ENCODE assay signal across 13 cellular contexts in the genomic region with DNA sequence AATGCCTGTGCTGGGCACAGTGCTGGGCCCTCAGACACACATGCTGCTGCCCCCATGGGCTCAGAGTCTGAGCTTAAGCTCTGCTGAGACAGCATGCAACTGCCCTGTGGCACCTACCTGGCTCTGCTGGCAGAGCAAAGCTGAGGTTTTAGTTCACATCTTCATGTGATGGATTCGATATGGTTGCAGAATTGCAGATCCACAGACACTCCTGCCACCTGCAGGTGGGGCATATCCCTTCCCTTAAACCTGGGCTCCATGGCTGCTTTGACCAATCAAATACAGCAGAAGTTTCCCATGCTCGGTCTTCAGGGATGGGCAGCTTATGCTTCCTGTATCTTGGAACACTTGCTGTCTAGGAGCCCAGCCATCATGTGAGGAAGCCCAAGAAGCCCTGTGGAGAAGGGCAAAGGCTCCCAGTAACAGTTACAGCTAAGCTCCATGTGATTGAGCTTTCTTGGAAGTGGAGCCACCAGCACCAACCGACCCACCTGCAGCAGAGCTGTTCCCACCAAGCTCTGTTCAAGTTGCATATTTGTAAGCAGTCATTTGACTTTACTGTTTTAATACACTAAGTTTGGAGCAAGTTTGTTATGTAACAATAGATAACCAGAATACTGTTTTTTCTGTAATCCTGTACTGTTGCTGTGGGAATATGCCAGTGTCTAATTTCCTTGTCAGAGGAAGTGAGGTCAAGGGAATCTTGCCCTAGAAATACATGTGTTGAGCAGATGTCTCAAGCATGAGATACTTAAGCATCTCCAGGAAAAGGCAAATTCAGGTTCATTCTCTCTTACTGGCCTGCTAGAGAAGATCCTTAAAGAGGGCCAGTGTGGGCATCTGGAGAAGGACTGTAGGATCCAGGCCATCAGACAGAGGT.
DNase-seq lines count a peak whose midpoint lies in the region; FAIRE-seq and TF ChIP-seq lines count a peak whose summit lies in the region.
"Had no signal": no experiment of that assay in that cellular context is flagged by ENCODE, and none has a peak within 500 bp of the region (broad histone marks: within the 10 kb centered on the region; RNA-seq: fewer than 3 reads in every experiment).

No MANE protein-coding gene starts in this region.

- TF ChIP-seq POLR2A in NB4 (IDR thresholded peaks at IDR 0.05; ENCODE audit: extremely low read depth, insufficient read length) = no peak

- no peak for FAIRE-seq in GM19239 (lab: Jason Lieb, UNC)

- H3K4me1 Mint-ChIP-seq in immature natural killer cell = peaks cover 47 to 53% of the 10 kb centered on the region in 2 donors
- H3K4me1 Mint-ChIP-seq in activated CD4-positive, alpha-beta memory T cell treated with anti-CD3 and anti-CD28 coated beads for 36 hours (ENCODE audit: low read depth) = peaks cover 16% of the 10 kb centered on the region

- H3K4me3 ChIP-seq in NB4 (ENCODE audit: low read depth, low read length) (no peak overlapping the region), epithelial cell of proximal tubule (ENCODE audit: low read depth, low read length) (no peak overlapping the region)
- H3K4me3 ChIP-seq: skin epidermis had no signal

- peaks cover 11 to 17% (median 11%) of the 10 kb centered on the region in 3 donors for H3K27me3 Mint-ChIP-seq in immature natural killer cell (ENCODE audit: low read depth in 3 of 3)
- peaks cover 49% of the 10 kb centered on the region for H3K27me3 Mint-ChIP-seq in activated CD4-positive, alpha-beta memory T cell treated with anti-CD3 and anti-CD28 coated beads for 36 hours

- H3K36me3 Mint-ChIP-seq in immature natural killer cell = no peaks in the 10 kb centered on the region
- peaks cover 2% of the 10 kb centered on the region for H3K36me3 Mint-ChIP-seq in activated CD4-positive, alpha-beta memory T cell treated with anti-CD3 and anti-CD28 coated beads for 36 hours

- H3K27ac Mint-ChIP-seq in immature natural killer cell = no peak overlapping the region
- no peak overlapping the region for H3K27ac Mint-ChIP-seq in activated CD4-positive, alpha-beta memory T cell treated with anti-CD3 and anti-CD28 coated beads for 36 hours

- no peaks in the 10 kb centered on the region for H3K9me3 Mint-ChIP-seq in immature natural killer cell
- H3K9me3 Mint-ChIP-seq in activated CD4-positive, alpha-beta memory T cell treated with anti-CD3 and anti-CD28 coated beads for 36 hours = peaks cover 7% of the 10 kb centered on the region
- H3K9me3 Mint-ChIP-seq: central memory CD8-positive, alpha-beta T cell had no signal

- H3K4me3 Mint-ChIP-seq in immature natural killer cell = no peak overlapping the region
- H3K4me3 Mint-ChIP-seq in activated CD4-positive, alpha-beta memory T cell treated with anti-CD3 and anti-CD28 coated beads for 36 hours = no peak overlapping the region
- H3K4me3 Mint-ChIP-seq: central memory CD8-positive, alpha-beta T cell had no signal

- peak; percentile 12 for TF ChIP-seq CTCF in NB4 (IDR thresholded peaks at IDR 0.05; ENCODE audit: low read depth, low read length)
- TF ChIP-seq CTCF in epithelial cell of proximal tubule (conservative IDR thresholded peaks at IDR 0.05; ENCODE audit: low read depth, low read length) = peak; percentile 32

- peak; percentile 18 for DNase-seq in ACHN
- peak; percentile 80 for DNase-seq in ELR (ENCODE audit: low read depth)
- no peak for DNase-seq in NB4 (ENCODE audit: low read depth)
- DNase-seq in epithelial cell of proximal tubule (ENCODE audit: low read depth) = no peak
- no peak for DNase-seq in immature natural killer cell
- no peak for DNase-seq in GOT3 (lab: John Stamatoyannopoulos, UW)
- DNase-seq in GM19239 (ENCODE audit: insufficient read length, low spot score) = no peak
- no peak for DNase-seq in activated CD4-positive, alpha-beta memory T cell treated with anti-CD3 and anti-CD28 coated beads for 36 hours
- DNase-seq: activated T-cell treated with anti-CD3 and anti-CD28 coated beads, Interleukin-2, amount 50 U/mL, for 1 hour; NCI-H446 treated with DMSO at 0.1 percent for 48 hours; T1000 had no signal

- in situ Hi-C loops in ACHN (cut with HindIII; ENCODE audit: low pct_ligation_motif_present, low pct_unique_long_range_greater_than_20kb, low sequenced_read_pairs) = no loop called here

- POLR2A ChIA-PET in activated CD4-positive, alpha-beta memory T cell treated with anti-CD3 and anti-CD28 coated beads for 36 hours (lab: Charles Lee) = no interaction called here

- intact Hi-C loops in activated CD4-positive, alpha-beta memory T cell treated with anti-CD3 and anti-CD28 coated beads for 36 hours (cut with micrococcal nuclease) = no loop called here

- CTCF ChIA-PET in activated CD4-positive, alpha-beta memory T cell treated with anti-CD3 and anti-CD28 coated beads for 36 hours (lab: Charles Lee) = no interaction called here

Comparison
In these comparisons a context has a peak if more than half of its experiments do, and no peak if none do; other contexts are left out.
1. DNase-seq: peak in ACHN (single experiment) and ELR (single experiment); none in NB4 (single experiment), epithelial cell of proximal tubule (single experiment), immature natural killer cell (0 of 3), GOT3 (single experiment), GM19239 (single experiment) and activated CD4-positive, alpha-beta memory T cell treated with anti-CD3 and anti-CD28 coated beads for 36 hours (single experiment).